Comparison of ENCODE assay signal across 8 cellular contexts in genomic region chr6:141326426-141326825, GRCh38.
DNase-seq lines count a peak whose midpoint lies in the region; ATAC-seq and TF ChIP-seq lines count a peak whose summit lies in the region.

No MANE protein-coding gene starts in this region.

- peak overlapping the region; percentile 63 for H3K4me3 Mint-ChIP-seq in osteocyte (ENCODE audit: unreplicated experiment)

- H3K27me3 Mint-ChIP-seq in osteocyte (ENCODE audit: unreplicated experiment) = no peaks in the 10 kb centered on the region

- no peak overlapping the region for H3K27ac ChIP-seq in HEK293 (ENCODE audit: extremely low read depth, low read depth, low read length)

- H3K4me1 Mint-ChIP-seq in osteocyte (ENCODE audit: unreplicated experiment) = peaks cover 21% of the 10 kb centered on the region

- CTCF ChIA-PET in HEK293 (lab: Yijun Ruan, JAX) = interaction anchor here (0.7 kb wide), 1 partner anchor 237 kb away, joined by 6 read pairs; no protein-coding TSS in a partner anchor

- ATAC-seq in GM21737 (IDR thresholded peaks at IDR 0.05; ENCODE audit: unreplicated experiment) = no peak
- ATAC-seq in GM18502 (IDR thresholded peaks at IDR 0.05; ENCODE audit: poor library complexity, unreplicated experiment) = no peak

- H3K36me3 Mint-ChIP-seq in osteocyte (ENCODE audit: unreplicated experiment) = no peaks in the 10 kb centered on the region

- POLR2A ChIA-PET in HEK293 (lab: Yijun Ruan, JAX) = no interaction called here

- H3K36me3 ChIP-seq in HEK293 (ENCODE audit: control insufficient read depth in 2 of 2, insufficient read depth in 1 of 2, low read length in 2 of 2) = no peaks in the 10 kb centered on the region

- H3K4me1 ChIP-seq in HEK293 (ENCODE audit: control insufficient read depth, insufficient read depth, low read length) = no peaks in the 10 kb centered on the region

- no peaks in the 10 kb centered on the region for H3K9me3 Mint-ChIP-seq in osteocyte (ENCODE audit: unreplicated experiment)

- peak; percentile 96 for DNase-seq in AG09309 (ENCODE audit: low read depth)
- peak; percentile 89 for DNase-seq in SW480 (ENCODE audit: low spot score)
- DNase-seq in dermis blood vessel endothelial cell = peak; percentile 96
- DNase-seq in osteocyte (ENCODE audit: extremely low spot score, unreplicated experiment) = no peak
- DNase-seq in NCI-H1436 treated with DMSO at 0.1 percent for 48 hours (lab: John Stamatoyannopoulos, UW) = no peak

- peak overlapping the region; percentile 90 for H3K27ac Mint-ChIP-seq in osteocyte (ENCODE audit: unreplicated experiment)

- H3K4me3 ChIP-seq in AG09309 (ENCODE audit: control insufficient read depth, low read depth, low read length) (peak overlapping the region; percentile 7; the same call in 1 of the 2 replicates), HEK293 (ENCODE audit: low read depth, low read length) (peak overlapping the region; percentile 11)

- H3K9me3 ChIP-seq in HEK293 (ENCODE audit: control insufficient read depth, insufficient read depth, low read depth, low read length) = no peaks in the 10 kb centered on the region

- TF ChIP-seq CTCF in AG09309 (IDR thresholded peaks at IDR 0.05; ENCODE audit: control insufficient read depth, insufficient read depth, low read depth, low read length, missing control alignments) (no peak), HEK293 (tag by site-specific recombination; IDR thresholded peaks at IDR 0.05) (no peak), osteocyte (IDR thresholded peaks at IDR 0.05) (no peak)

TF ChIP-seq in HEK293, 187 proteins besides CTCF, POLR2A, EP300 and RAD21 (continues in another document):
- TF ChIP-seq KLF8 (tag by site-specific recombination; IDR thresholded peaks at IDR 0.05) = peak; percentile 90
- TF ChIP-seq SP7 (tag by site-specific recombination; IDR thresholded peaks at IDR 0.05) = peak; percentile 87
- no peak for TF ChIP-seq ZNF155 (tag by site-specific recombination; IDR thresholded peaks at IDR 0.05)
- no peak for TF ChIP-seq REPIN1 (tag by site-specific recombination; IDR thresholded peaks at IDR 0.05; ENCODE audit: low read depth)
- TF ChIP-seq OVOL3 (tag by site-specific recombination; IDR thresholded peaks at IDR 0.05) = no peak
- TF ChIP-seq ZNF391 (tag by site-specific recombination; IDR thresholded peaks at IDR 0.05; ENCODE audit: borderline replicate concordance, low read depth) = no peak
- TF ChIP-seq ZNF148 (tag by site-specific recombination; IDR thresholded peaks at IDR 0.05; ENCODE audit: borderline replicate concordance) = no peak
- no peak for TF ChIP-seq ZNF2 (tag by site-specific recombination; IDR thresholded peaks at IDR 0.05)
- TF ChIP-seq ZNF175 (tag by site-specific recombination; IDR thresholded peaks at IDR 0.05) = no peak
- TF ChIP-seq ZNF280D (tag by site-specific recombination; IDR thresholded peaks at IDR 0.05) = peak; percentile 60; the same call in 1 of the 2 replicates
- no peak for TF ChIP-seq ZNF776 (tag by site-specific recombination; IDR thresholded peaks at IDR 0.05; ENCODE audit: borderline replicate concordance)
- TF ChIP-seq ZNF184 (tag by site-specific recombination; IDR thresholded peaks at IDR 0.05) = peak; percentile 95
- 0 out of 2 replicates have a peak, but pooled peaks have one; percentile 69 for TF ChIP-seq ZSCAN23 (tag by site-specific recombination; IDR thresholded peaks at IDR 0.05)
- peak; percentile 81; the same call in 1 of the 2 replicates for TF ChIP-seq ZNF558 (tag by site-specific recombination; IDR thresholded peaks at IDR 0.05)
- TF ChIP-seq ZBTB48 (tag by site-specific recombination; IDR thresholded peaks at IDR 0.05) = no peak
- no peak for TF ChIP-seq ZNF423 (tag by site-specific recombination; IDR thresholded peaks at IDR 0.05)
- peak; percentile 39; the same call in 1 of the 2 replicates for TF ChIP-seq PATZ1 (tag by site-specific recombination; IDR thresholded peaks at IDR 0.05)
- no peak for TF ChIP-seq ZNF473 (tag by site-specific recombination; IDR thresholded peaks at IDR 0.05)
- TF ChIP-seq SCRT1 (tag by site-specific recombination; IDR thresholded peaks at IDR 0.05; ENCODE audit: borderline replicate concordance) = no peak
- 0 out of 2 replicates have a peak, but pooled peaks have one; percentile 15 for TF ChIP-seq ZNF37A (tag by site-specific recombination; IDR thresholded peaks at IDR 0.05)
- no peak for TF ChIP-seq ZNF140 (tag by site-specific recombination; IDR thresholded peaks at IDR 0.05)
- no peak for TF ChIP-seq ZNF561 (tag by site-specific recombination; IDR thresholded peaks at IDR 0.05; ENCODE audit: borderline replicate concordance)
- TF ChIP-seq ZNF24 (tag by site-specific recombination; IDR thresholded peaks at IDR 0.05) = peak; percentile 67
- TF ChIP-seq ZNF639 (tag by site-specific recombination; IDR thresholded peaks at IDR 0.05) = peak; percentile 96
- peak; percentile 94 for TF ChIP-seq ZNF366 (tag by site-specific recombination; conservative IDR thresholded peaks at IDR 0.05)
- TF ChIP-seq ZBTB17 (tag by site-specific recombination; IDR thresholded peaks at IDR 0.05) = peak; percentile 74; the same call in 1 of the 2 replicates
- TF ChIP-seq ZXDB (tag by site-specific recombination; IDR thresholded peaks at IDR 0.05) = no peak

Comparison
In these comparisons a context has a peak if more than half of its experiments do, and no peak if none do; other contexts are left out.
1. DNase-seq: peak in AG09309 (single experiment), SW480 (single experiment) and dermis blood vessel endothelial cell (single experiment); none in osteocyte (single experiment) and NCI-H1436 treated with DMSO at 0.1 percent for 48 hours (single experiment).